In genomic region chr10:44878704-44879530, GRCh38 we compare ENCODE assay signal across 8 cellular contexts. TPM values are rescaled to one million over a fixed set of nuclear protein-coding genes. Genes with fewer than 3 reads are reported as not detected.
DNase-seq lines count a peak whose midpoint lies in the region; ATAC-seq and TF ChIP-seq lines count a peak whose summit lies in the region.

No MANE protein-coding gene starts in this region.

- peak overlapping the region; percentile 87 for H2AK9ac ChIP-seq in IMR-90 (replicated peaks; ENCODE audit: low read depth, low read length, poor library complexity)

- H4K5ac ChIP-seq in IMR-90 (ENCODE audit: low read depth, low read length), result peak overlapping the region; percentile 74

- H2BK12ac ChIP-seq in neuronal stem cell (ENCODE audit: low read length), result peak overlapping the region; percentile 17

- peak overlapping the region; percentile 23 to 94 for H4K8ac ChIP-seq in IMR-90 (ENCODE audit: low read depth in 2 of 2, low read length in 2 of 2)
- H4K8ac ChIP-seq in neuronal stem cell (ENCODE audit: low read depth, low read length), result no peak overlapping the region

- H3K4me3 ChIP-seq in IMR-90 (ENCODE audit: insufficient read depth, low read depth, low read length), result peak overlapping the region; percentile 13
- H3K4me3 ChIP-seq in SK-N-SH (ENCODE audit: low read depth in 2 of 2, low read length in 1 of 2), result peak overlapping the region; percentile 40 to 61
- peak overlapping the region; percentile 20 to 30 for H3K4me3 ChIP-seq in neuronal stem cell (ENCODE audit: low read length in 2 of 2)

- intact Hi-C loops in IMR-90 (cut with micrococcal nuclease), result no loop called here

- H2BK5ac ChIP-seq in IMR-90 (ENCODE audit: low read depth, low read length, poor library complexity, severe bottlenecking) (no peak overlapping the region), neuronal stem cell (ENCODE audit: low read length) (no peak overlapping the region)

- H2AFZ ChIP-seq in IMR-90 (replicated peaks; ENCODE audit: low read length, poor library complexity), result peak overlapping the region; percentile 99
- peak overlapping the region; percentile 63 for H2AFZ ChIP-seq in SK-N-SH (ENCODE audit: low read depth)
- H2AFZ ChIP-seq in neuronal stem cell (ENCODE audit: low read length), result peak overlapping the region; percentile 87

- no peak overlapping the region for H2BK20ac ChIP-seq in IMR-90 (ENCODE audit: low read depth, low read length)

- no peaks in the 10 kb centered on the region for H3K9me3 Mint-ChIP-seq in activated naive CD4-positive, alpha-beta T cell treated with anti-CD3 and anti-CD28 coated beads, Interleukin-2, amount 50 U/mL, for 24 hours
- H3K9me3 Mint-ChIP-seq in stimulated activated naive CD8-positive, alpha-beta T cell treated with anti-CD3 and anti-CD28 coated beads, Interleukin-15, amount 100 ng/mL, for 72 hours, result no peaks in the 10 kb centered on the region

- H3K4me1 ChIP-seq in IMR-90 (ENCODE audit: control insufficient read depth, insufficient read depth, low read length) (peaks cover 9% of the 10 kb centered on the region), SK-N-SH (ENCODE audit: control insufficient read depth in 1 of 2, insufficient read depth in 2 of 2, low read depth in 1 of 2, low read length in 1 of 2) (peaks cover 0 to 10% of the 10 kb centered on the region in 2 experiments; a peak in 1 of 4 replicates), neuronal stem cell (ENCODE audit: control insufficient read depth in 2 of 2, insufficient read depth in 1 of 2, low read depth in 1 of 2, low read length in 2 of 2) (peaks cover 0 to 9% of the 10 kb centered on the region in 2 donors)

- DNase-seq in AML-193 (lab: John Stamatoyannopoulos, UW) (peak; percentile 82 to 85), IMR-90 (peak; percentile 82), SK-N-SH (peak; percentile 86), glomerular visceral epithelial cell (ENCODE audit: extremely low spot score) (peak; percentile 69), neuronal stem cell (ENCODE audit: low spot score) (peak; percentile 81)
- DNase-seq in stimulated activated naive CD8-positive, alpha-beta T cell treated with anti-CD3 and anti-CD28 coated beads, Interleukin-15, amount 100 ng/mL, for 72 hours, result peak; percentile 69 to 77

- peak overlapping the region; percentile 27 for H3K27ac Mint-ChIP-seq in activated naive CD4-positive, alpha-beta T cell treated with anti-CD3 and anti-CD28 coated beads, Interleukin-2, amount 50 U/mL, for 24 hours
- peak overlapping the region in 1 of 2 donors; percentile 88 for H3K27ac Mint-ChIP-seq in stimulated activated naive CD8-positive, alpha-beta T cell treated with anti-CD3 and anti-CD28 coated beads, Interleukin-15, amount 100 ng/mL, for 72 hours

- H3K27ac ChIP-seq in IMR-90 (ENCODE audit: insufficient read depth, low read length), result no peak overlapping the region
- no peak overlapping the region for H3K27ac ChIP-seq in SK-N-SH (ENCODE audit: low read depth in 2 of 2, low read length in 1 of 2)
- peak overlapping the region; percentile 46 for H3K27ac ChIP-seq in neuronal stem cell (replicated peaks; ENCODE audit: low read length)

- dilution Hi-C loops in IMR-90 (cut with HindIII; ENCODE audit: low sequenced_read_pairs, unreplicated experiment), result no loop called here

- no peaks in the 10 kb centered on the region for H3K36me3 ChIP-seq in IMR-90 (ENCODE audit: control insufficient read depth, insufficient read depth, low read length)
- no peaks in the 10 kb centered on the region for H3K36me3 ChIP-seq in SK-N-SH (replicated peaks in 1 of 2; ENCODE audit: control insufficient read depth in 1 of 2, insufficient read depth in 2 of 2, low read length in 1 of 2)
- no peaks in the 10 kb centered on the region for H3K36me3 ChIP-seq in neuronal stem cell (replicated peaks in 1 of 2; ENCODE audit: control insufficient read depth in 2 of 2, insufficient read depth in 2 of 2, low read length in 2 of 2)

- no peak for TF ChIP-seq POLR2A in IMR-90 (IDR thresholded peaks at IDR 0.05; ENCODE audit: low read depth, low read length)

- H3K56ac ChIP-seq in IMR-90 (ENCODE audit: extremely low read depth, insufficient read depth, low read length), result no peak overlapping the region

- H3K9me1 ChIP-seq in IMR-90 (ENCODE audit: insufficient read depth, low read length), result peaks cover 3% of the 10 kb centered on the region

- H3K4me3 Mint-ChIP-seq in activated naive CD4-positive, alpha-beta T cell treated with anti-CD3 and anti-CD28 coated beads, Interleukin-2, amount 50 U/mL, for 24 hours, result peak overlapping the region; percentile 92
- peak overlapping the region; percentile 80 to 88 for H3K4me3 Mint-ChIP-seq in stimulated activated naive CD8-positive, alpha-beta T cell treated with anti-CD3 and anti-CD28 coated beads, Interleukin-15, amount 100 ng/mL, for 72 hours

- ATAC-seq in GM19397 (IDR thresholded peaks at IDR 0.05; ENCODE audit: unreplicated experiment) (peak; percentile 80), IMR-90 (ENCODE audit: low read depth) (peak; percentile 97)
- peak; percentile 77 for ATAC-seq in stimulated activated naive CD8-positive, alpha-beta T cell treated with anti-CD3 and anti-CD28 coated beads, Interleukin-15, amount 100 ng/mL, for 72 hours

- H3K9ac ChIP-seq in IMR-90 (ENCODE audit: low read depth, low read length) (peak overlapping the region; percentile 47), SK-N-SH (no peak overlapping the region), neuronal stem cell (ENCODE audit: low read depth, low read length, poor library complexity) (no peak overlapping the region)

- H3K4me2 ChIP-seq in IMR-90 (ENCODE audit: low read depth, low read length) (peak overlapping the region; percentile 75), SK-N-SH (peak overlapping the region; percentile 82), neuronal stem cell (ENCODE audit: insufficient read depth, low read length, poor library complexity, severe bottlenecking) (peak overlapping the region; percentile 45)

- POLR2A ChIA-PET in IMR-90 (lab: Charles Lee; ENCODE audit: unreplicated experiment) (no interaction called here), SK-N-SH (lab: Yijun Ruan, JAX) (no interaction called here)

- peak overlapping the region; percentile 60 for H3K4ac ChIP-seq in IMR-90 (ENCODE audit: low read depth, low read length)
- H3K4ac ChIP-seq in neuronal stem cell (ENCODE audit: low read length), result no peak overlapping the region

- no TSS peak for BruUV-seq in IMR-90 (replicated peaks; lab: Mats Ljungman, UMichigan)

- H3K9me2 ChIP-seq in SK-N-SH, result no peaks in the 10 kb centered on the region

- H3K79me1 ChIP-seq in IMR-90 (ENCODE audit: low read depth in 1 of 2, low read length in 2 of 2) (no peaks in the 10 kb centered on the region), neuronal stem cell (ENCODE audit: low read depth, low read length) (no peaks in the 10 kb centered on the region)

- H4K20me1 ChIP-seq in IMR-90 (ENCODE audit: insufficient read depth, low read length) (no peaks in the 10 kb centered on the region), SK-N-SH (ENCODE audit: insufficient read depth) (no peaks in the 10 kb centered on the region)

- H3K18ac ChIP-seq in IMR-90 (ENCODE audit: low read depth, low read length) (no peak overlapping the region), neuronal stem cell (ENCODE audit: low read length) (peak overlapping the region; percentile 81)

- no peak for TF ChIP-seq CTCF in IMR-90 (conservative IDR thresholded peaks at IDR 0.05; ENCODE audit: low read depth, low read length)
- TF ChIP-seq CTCF in SK-N-SH (IDR thresholded peaks at IDR 0.05), result no peak

- peaks cover 35% of the 10 kb centered on the region for H3K27me3 ChIP-seq in IMR-90 (ENCODE audit: control insufficient read depth, insufficient read depth, low read length)
- peaks cover 32% of the 10 kb centered on the region for H3K27me3 ChIP-seq in SK-N-SH (ENCODE audit: insufficient read depth)
- peaks cover 0 to 22% (median 0%) of the 10 kb centered on the region in 3 experiments for H3K27me3 ChIP-seq in neuronal stem cell (ENCODE audit: control insufficient read depth in 3 of 3, insufficient read depth in 3 of 3, low read depth in 1 of 3, low read length in 3 of 3)

- H2BK15ac ChIP-seq in IMR-90 (ENCODE audit: low read depth, low read length), result no peak overlapping the region
- H2BK15ac ChIP-seq in neuronal stem cell (ENCODE audit: low read length), result peak overlapping the region; percentile 71

- H2AK5ac ChIP-seq in IMR-90 (ENCODE audit: low read depth, low read length) (no peak overlapping the region), neuronal stem cell (ENCODE audit: low read depth, low read length) (no peak overlapping the region)

- CTCF ChIA-PET in IMR-90 (lab: Yijun Ruan, JAX) (interaction anchor here (1.0 kb wide), 1 partner anchor 9 kb away, joined by 4 read pairs; no protein-coding TSS in a partner anchor), SK-N-SH (lab: Yijun Ruan, JAX) (interaction anchor here (1.1 to 4.8 kb wide), 4 partner anchors 14 to 1189 kb away, joined by 3 to 32 read pairs (median 4); no protein-coding TSS in a partner anchor)

- in situ Hi-C loops in IMR-90 (cut with MboI; ENCODE audit: low sequenced_read_pairs), result no loop called here

- no peaks in the 10 kb centered on the region for H3F3A ChIP-seq in SK-N-SH (replicated peaks; ENCODE audit: insufficient read depth)

- H3K27me3 Mint-ChIP-seq in activated naive CD4-positive, alpha-beta T cell treated with anti-CD3 and anti-CD28 coated beads, Interleukin-2, amount 50 U/mL, for 24 hours, result peaks cover 6% of the 10 kb centered on the region
- H3K27me3 Mint-ChIP-seq in stimulated activated naive CD8-positive, alpha-beta T cell treated with anti-CD3 and anti-CD28 coated beads, Interleukin-15, amount 100 ng/mL, for 72 hours, result peaks cover 29% of the 10 kb centered on the region

- H4K91ac ChIP-seq in IMR-90 (ENCODE audit: insufficient read depth, low read depth, low read length) (peak overlapping the region; percentile 63), neuronal stem cell (ENCODE audit: low read depth, low read length, poor library complexity) (no peak overlapping the region)

- H3K14ac ChIP-seq in IMR-90 (replicated peaks; ENCODE audit: low read depth, low read length) (peak overlapping the region; percentile 81), neuronal stem cell (ENCODE audit: low read length) (no peak overlapping the region)

- H3K36me3 Mint-ChIP-seq in activated naive CD4-positive, alpha-beta T cell treated with anti-CD3 and anti-CD28 coated beads, Interleukin-2, amount 50 U/mL, for 24 hours, result no peaks in the 10 kb centered on the region

- WGBS in IMR-90 (ENCODE audit: extremely low coverage in 2 of 2, insufficient read length in 1 of 2), 2 experiments, result 3% methylated on average over 5 of the region's 30 CpGs; no CpG with 5 or more reads in 1 of the 2 experiments
- WGBS in SK-N-SH (ENCODE audit: low lambda C conversion rate), result 5% methylated on average over 26 of the region's 30 CpGs
- WGBS in neuronal stem cell (ENCODE audit: extremely low coverage in 2 of 2, insufficient read length in 2 of 2, insufficient replicate concordance in 1 of 2), 2 donors, result no CpG with 5 or more reads among the region's 30 CpGs

- H3K23ac ChIP-seq in IMR-90 (ENCODE audit: low read depth, low read length) (peak overlapping the region; percentile 77; the same call in 1 of the 2 replicates), neuronal stem cell (ENCODE audit: low read depth, low read length, poor library complexity) (no peak overlapping the region)

- peaks cover 15% of the 10 kb centered on the region for H3K4me1 Mint-ChIP-seq in activated naive CD4-positive, alpha-beta T cell treated with anti-CD3 and anti-CD28 coated beads, Interleukin-2, amount 50 U/mL, for 24 hours
- H3K4me1 Mint-ChIP-seq in stimulated activated naive CD8-positive, alpha-beta T cell treated with anti-CD3 and anti-CD28 coated beads, Interleukin-15, amount 100 ng/mL, for 72 hours, result peaks cover 19% of the 10 kb centered on the region

- H3K79me2 ChIP-seq in SK-N-SH (ENCODE audit: insufficient read depth), result no peaks in the 10 kb centered on the region

- TF ChIP-seq RAD21 in IMR-90 (IDR thresholded peaks at IDR 0.05; ENCODE audit: low read length) (0 out of 2 replicates have a peak, but pooled peaks have one; percentile 5), SK-N-SH (IDR thresholded peaks at IDR 0.05; ENCODE audit: low read length) (no peak)

- no peaks in the 10 kb centered on the region for H3K9me3 ChIP-seq in IMR-90 (ENCODE audit: control insufficient read depth, insufficient read depth, low read length)
- no peaks in the 10 kb centered on the region for H3K9me3 ChIP-seq in SK-N-SH
- H3K9me3 ChIP-seq in neuronal stem cell (replicated peaks in 1 of 2; ENCODE audit: control insufficient read depth in 2 of 2, insufficient read depth in 1 of 2, low read depth in 1 of 2, low read length in 2 of 2), result no peaks in the 10 kb centered on the region

- H2BK120ac ChIP-seq in IMR-90 (ENCODE audit: low read depth, low read length) (peak overlapping the region; percentile 73; the same call in 1 of the 2 replicates), neuronal stem cell (ENCODE audit: low read depth, low read length) (no peak overlapping the region)

- no peak for TF ChIP-seq EP300 in SK-N-SH (IDR thresholded peaks at IDR 0.05; ENCODE audit: borderline replicate concordance in 1 of 2, low read depth in 1 of 2, low read length in 1 of 2)

RNA-seq across cellular contexts. Expression of gene TMEM72, which starts 32.2 kb away (rescaled TPM):
- not detected in 2 replicates for total RNA-seq in IMR-90 (2012; rRNA removed)
- polyA plus RNA-seq in IMR-90 (2012; rRNA removed) (not detected in 2 replicates), SK-N-SH (2012; rRNA removed) (not detected in 2 replicates)
- polyA plus RNA-seq in IMR-90 (2012; cell fraction: cytosol; rRNA removed), result not detected in 2 replicates
- polyA plus RNA-seq in IMR-90 (2012; cell fraction: nucleus; rRNA removed; ENCODE audit: low replicate concordance), result not detected in 2 replicates
- not detected in 2 replicates for polyA plus RNA-seq in SK-N-SH (2012; cell fraction: cytosol; rRNA removed)
- not detected in 2 replicates for polyA plus RNA-seq in SK-N-SH (2012; cell fraction: nucleus; rRNA removed)
- not detected for polyA plus RNA-seq in neuronal stem cell (2013, experiment 1 of 2)
- polyA plus RNA-seq in neuronal stem cell (2013, experiment 2 of 2), result 0.03 TPM
